8 cellular contexts compared by ENCODE assay signal in the genomic region with DNA sequence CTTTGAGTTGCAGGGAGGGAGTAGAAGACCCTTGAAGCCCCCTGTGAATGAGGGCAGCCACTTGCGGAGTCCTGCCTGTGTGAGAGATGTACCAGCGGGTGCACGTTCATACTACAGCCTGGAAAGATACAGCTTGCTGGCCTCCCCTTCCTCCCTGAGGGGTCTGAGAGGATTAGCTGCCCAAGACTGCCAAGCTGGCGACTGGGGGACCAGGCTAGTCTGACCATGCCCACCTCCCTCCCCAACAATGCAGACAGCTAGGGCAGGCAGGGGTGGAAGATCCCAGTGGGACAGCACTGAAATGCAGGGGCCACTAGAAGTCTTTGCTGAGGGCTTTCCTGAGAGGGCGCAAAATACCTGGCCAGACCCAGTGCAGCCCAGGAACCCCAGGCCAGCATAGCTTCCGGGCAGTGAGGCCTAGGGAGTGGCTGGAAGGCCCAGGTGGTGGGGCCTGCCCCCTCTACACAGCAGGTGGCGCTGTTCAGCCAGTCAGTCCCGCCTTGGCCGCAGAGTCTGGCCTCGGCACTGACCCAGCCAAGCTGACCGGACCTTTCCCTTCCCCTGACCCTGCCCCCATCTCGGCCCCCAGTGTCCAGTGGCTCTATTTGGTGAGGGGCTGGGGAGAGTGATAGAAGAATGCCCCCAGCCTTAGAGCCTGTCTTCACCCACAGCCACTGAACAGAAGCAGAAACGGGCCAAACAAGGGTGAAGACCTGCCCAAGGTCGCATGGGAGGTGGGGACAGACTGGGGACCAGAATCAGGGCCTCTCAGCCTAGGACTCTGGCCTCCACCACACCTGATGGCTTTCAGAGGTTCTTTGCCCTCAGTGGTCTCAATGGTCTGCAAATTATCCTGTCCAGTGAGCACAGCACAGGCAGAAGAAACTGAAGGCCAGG. TPM values are rescaled to one million over a fixed set of nuclear protein-coding genes. Genes with fewer than 3 reads are reported as not detected.
DNase-seq lines count a peak whose midpoint lies in the region; ATAC-seq and TF ChIP-seq lines count a peak whose summit lies in the region.

No MANE protein-coding gene starts in this region.

- ATAC-seq in HG03521 (IDR thresholded peaks at IDR 0.05; ENCODE audit: unreplicated experiment) (peak; percentile 40), right cardiac atrium (peak; percentile 80 to 83), psoas muscle (peak; percentile 89 to 95 (median 90)), HG02870 (IDR thresholded peaks at IDR 0.05; ENCODE audit: unreplicated experiment) (no peak)

- H3K36me3 ChIP-seq in psoas muscle (ENCODE audit: insufficient read depth in 1 of 2, low read depth in 1 of 2), result peaks cover 0 to 9% of the 10 kb centered on the region in 2 donors

- TF ChIP-seq CTCF in astrocyte of the cerebellum (IDR thresholded peaks at IDR 0.05; ENCODE audit: low read depth, low read length, missing control alignments) (peak; percentile 88), psoas muscle (IDR thresholded peaks at IDR 0.05) (peak; percentile 82)

- in situ Hi-C loops in astrocyte of the cerebellum (cut with HindIII; ENCODE audit: low sequenced_read_pairs), result no loop called here

- WGBS in right cardiac atrium, result 41% methylated on average over 14 of the region's 14 CpGs
- 41 to 69% (median 41%) methylated on average over 14 of the region's 14 CpGs for WGBS in psoas muscle, 3 donors

- H3K4me3 ChIP-seq in astrocyte of the cerebellum (ENCODE audit: low read depth, low read length), result no peak overlapping the region
- H3K4me3 ChIP-seq in right cardiac atrium (ENCODE audit: low read length), result no peak overlapping the region
- no peak overlapping the region for H3K4me3 ChIP-seq in psoas muscle

- intact Hi-C loops in right cardiac atrium (cut with DNase I) (loop anchor here in 1 of 4 donors (10.0 kb wide), 1 partner anchor 357 kb away; no protein-coding TSS in a partner anchor), psoas muscle (cut with DNase I) (loop anchor here in 1 of 2 donors (2.0 kb wide), 1 partner anchor 361 kb away; no protein-coding TSS in a partner anchor)

- DNase-seq in NCI-H748 (lab: John Stamatoyannopoulos, UW; ENCODE audit: unreplicated experiment), result peak; percentile 26
- DNase-seq in NCI-H748 treated with DMSO at 0.1 percent for 48 hours (lab: John Stamatoyannopoulos, UW), result no peak
- peak; percentile 41 to 53 for DNase-seq in SHP77 (lab: John Stamatoyannopoulos, UW)
- peak; percentile 27 for DNase-seq in astrocyte of the cerebellum (ENCODE audit: low read depth)
- DNase-seq in right cardiac atrium, result peak; percentile 84 to 94 (median 91)
- DNase-seq in psoas muscle, result peak; percentile 84 to 89

- H3K4me1 ChIP-seq in right cardiac atrium (ENCODE audit: control insufficient read depth, insufficient read depth, low read length) (no peaks in the 10 kb centered on the region), psoas muscle (peaks cover 6% of the 10 kb centered on the region)

- no peak overlapping the region for H3K27ac ChIP-seq in right cardiac atrium (ENCODE audit: low read length)
- no peak overlapping the region for H3K27ac ChIP-seq in psoas muscle

- H3K27me3 ChIP-seq in right cardiac atrium (ENCODE audit: control insufficient read depth, insufficient read depth), result no peaks in the 10 kb centered on the region
- H3K27me3 ChIP-seq in psoas muscle (ENCODE audit: insufficient read depth in 3 of 3, low read length in 2 of 3), result peaks cover 0 to 5% (median under 1%) of the 10 kb centered on the region in 3 donors

- no peaks in the 10 kb centered on the region for H3K9me3 ChIP-seq in right cardiac atrium (ENCODE audit: control insufficient read depth, low read length)
- no peaks in the 10 kb centered on the region for H3K9me3 ChIP-seq in psoas muscle

RNA-seq across cellular contexts. Expression of gene MYRF, which starts 4.8 kb away (rescaled TPM):
- total RNA-seq in right cardiac atrium, result 1 to 10 TPM in 3 of 4 donors, under 1 TPM in 1; 0.62 to 1.9 (median 1.4) TPM
- 0.70 TPM for polyA plus RNA-seq in right cardiac atrium
- total RNA-seq in psoas muscle, result under 1 TPM in 3 of 4 donors, not detected in 1; 0.15 to 0.24 (median 0.24) TPM
- under 1 TPM; 0.01 to 0.08 (median 0.08) TPM for polyA plus RNA-seq in psoas muscle

RNA-seq across cellular contexts. Expression of gene TMEM258, which starts 44.8 kb away (rescaled TPM):
- total RNA-seq in right cardiac atrium, result 100 to 1,000 TPM; 107 to 113 (median 111) TPM
- polyA plus RNA-seq in right cardiac atrium, result 170 TPM
- total RNA-seq in psoas muscle, result 10 to 100 TPM; 76.0 to 93.2 (median 80.9) TPM
- 100 to 1,000 TPM; 152 to 177 (median 159) TPM for polyA plus RNA-seq in psoas muscle

RNA-seq across cellular contexts. Expression of gene FEN1, which starts 45.1 kb away (rescaled TPM):
- total RNA-seq in right cardiac atrium (1 to 10 TPM; 4.6 to 5.4 (median 5.1) TPM), psoas muscle (10 to 100 TPM in 2 of 4 donors, 1 to 10 TPM in 2; 5.7 to 10.5 (median 8.5) TPM)
- polyA plus RNA-seq in right cardiac atrium (4.6 TPM), psoas muscle (10 to 100 TPM; 10.3 to 30.3 (median 17.1) TPM)
